In the genomic region with DNA sequence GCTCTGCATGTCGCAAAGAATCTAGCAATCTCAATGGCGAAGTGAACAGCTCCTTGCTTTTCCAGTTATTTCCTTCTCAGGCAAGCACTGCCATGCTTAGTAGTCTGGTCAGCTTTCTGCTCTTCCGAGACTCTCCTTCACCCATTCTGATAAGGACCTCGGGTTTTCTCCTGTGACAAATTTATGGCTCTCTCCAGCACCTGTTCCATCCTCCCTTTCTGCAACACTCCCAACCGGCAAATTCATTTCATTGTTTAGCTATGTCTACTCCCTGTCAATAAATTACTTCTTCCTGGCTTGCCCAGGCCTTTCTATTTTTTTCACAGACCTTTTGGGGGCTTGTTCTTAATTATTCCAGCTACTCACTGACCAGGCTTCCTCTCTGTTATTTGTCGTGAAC, we compare ENCODE assay signal across 1 cellular context.
TF ChIP-seq lines count a peak whose summit lies in the region.

No MANE protein-coding gene starts in this region.

TF ChIP-seq in GM12878, 131 proteins besides CTCF, POLR2A, EP300 and RAD21 (continued from another document):
- no peak for TF ChIP-seq NFYA (IDR thresholded peaks at IDR 0.05; ENCODE audit: borderline replicate concordance, low read depth, low read length)
- TF ChIP-seq SIN3A (IDR thresholded peaks at IDR 0.05; ENCODE audit: low read depth, low read length) = no peak
- TF ChIP-seq MTA3 (IDR thresholded peaks at IDR 0.05; ENCODE audit: borderline replicate concordance, low read length) = no peak
- TF ChIP-seq, protein P1, sequence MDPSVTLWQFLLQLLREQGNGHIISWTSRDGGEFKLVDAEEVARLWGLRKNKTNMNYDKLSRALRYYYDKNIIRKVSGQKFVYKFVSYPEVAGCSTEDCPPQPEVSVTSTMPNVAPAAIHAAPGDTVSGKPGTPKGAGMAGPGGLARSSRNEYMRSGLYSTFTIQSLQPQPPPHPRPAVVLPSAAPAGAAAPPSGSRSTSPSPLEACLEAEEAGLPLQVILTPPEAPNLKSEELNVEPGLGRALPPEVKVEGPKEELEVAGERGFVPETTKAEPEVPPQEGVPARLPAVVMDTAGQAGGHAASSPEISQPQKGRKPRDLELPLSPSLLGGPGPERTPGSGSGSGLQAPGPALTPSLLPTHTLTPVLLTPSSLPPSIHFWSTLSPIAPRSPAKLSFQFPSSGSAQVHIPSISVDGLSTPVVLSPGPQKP (IDR thresholded peaks at IDR 0.05; ENCODE audit: low read depth, low read length) = no peak
- TF ChIP-seq CBX3 (IDR thresholded peaks at IDR 0.05; ENCODE audit: borderline replicate concordance, low read depth) = no peak
- TF ChIP-seq, protein P2, sequence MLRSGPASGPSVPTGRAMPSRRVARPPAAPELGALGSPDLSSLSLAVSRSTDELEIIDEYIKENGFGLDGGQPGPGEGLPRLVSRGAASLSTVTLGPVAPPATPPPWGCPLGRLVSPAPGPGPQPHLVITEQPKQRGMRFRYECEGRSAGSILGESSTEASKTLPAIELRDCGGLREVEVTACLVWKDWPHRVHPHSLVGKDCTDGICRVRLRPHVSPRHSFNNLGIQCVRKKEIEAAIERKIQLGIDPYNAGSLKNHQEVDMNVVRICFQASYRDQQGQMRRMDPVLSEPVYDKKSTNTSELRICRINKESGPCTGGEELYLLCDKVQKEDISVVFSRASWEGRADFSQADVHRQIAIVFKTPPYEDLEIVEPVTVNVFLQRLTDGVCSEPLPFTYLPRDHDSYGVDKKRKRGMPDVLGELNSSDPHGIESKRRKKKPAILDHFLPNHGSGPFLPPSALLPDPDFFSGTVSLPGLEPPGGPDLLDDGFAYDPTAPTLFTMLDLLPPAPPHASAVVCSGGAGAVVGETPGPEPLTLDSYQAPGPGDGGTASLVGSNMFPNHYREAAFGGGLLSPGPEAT (IDR thresholded peaks at IDR 0.05; ENCODE audit: low read depth) = no peak
